ENCODE assay signal across 26 cellular contexts in genomic region chr5:123721721-123722276, GRCh38.
DNase-seq lines count a peak whose midpoint lies in the region; TF ChIP-seq lines count a peak whose summit lies in the region.
"Had no signal": no experiment of that assay in that cellular context is flagged by ENCODE, and none has a peak within 500 bp of the region (broad histone marks: within the 10 kb centered on the region; RNA-seq: fewer than 3 reads in every experiment).

No MANE protein-coding gene starts in this region.

- POLR2A ChIA-PET in PC-9 (lab: Charles Lee; ENCODE audit: unreplicated experiment), result no interaction called here

- H2AFZ ChIP-seq in PC-9 (0 out of 2 replicates have a peak overlapping the region, but pooled peaks have one; percentile 27), neural progenitor cell (replicated peaks) (peak overlapping the region; percentile 38)
- H2AFZ ChIP-seq: hepatocyte had no signal

- no peaks in the 10 kb centered on the region for H3K9me2 ChIP-seq in PC-9 (ENCODE audit: insufficient read depth)

- no peak overlapping the region for H3K4me2 ChIP-seq in PC-9
- H3K4me2 ChIP-seq in neural progenitor cell, result no peak overlapping the region
- H3K4me2 ChIP-seq: hepatocyte had no signal

- H3K4me1 ChIP-seq in PC-9 (replicated peaks; ENCODE audit: insufficient read depth), result no peaks in the 10 kb centered on the region
- no peaks in the 10 kb centered on the region for H3K4me1 ChIP-seq in neural progenitor cell
- H3K4me1 ChIP-seq in right atrium auricular region, result no peaks in the 10 kb centered on the region
- no peaks in the 10 kb centered on the region for H3K4me1 ChIP-seq in testis
- H3K4me1 ChIP-seq: gastroesophageal sphincter, suprapubic skin had no signal

- CTCF ChIA-PET in PC-9 (lab: Charles Lee), result no interaction called here

- H3K79me2 ChIP-seq in PC-9 (ENCODE audit: low read depth) (no peaks in the 10 kb centered on the region), neural progenitor cell (ENCODE audit: low read depth) (no peaks in the 10 kb centered on the region)
- H3K79me2 ChIP-seq: hepatocyte had no signal

- no peak overlapping the region for H3K4me3 ChIP-seq in PC-9
- peak overlapping the region in 1 of 2 donors; percentile 28 for H3K4me3 ChIP-seq in cardiac fibroblast (replicated peaks in 1 of 2; ENCODE audit: low read depth in 2 of 2, low read length in 2 of 2)
- no peak overlapping the region for H3K4me3 ChIP-seq in neural progenitor cell
- H3K4me3 ChIP-seq in right atrium auricular region, result no peak overlapping the region
- H3K4me3 ChIP-seq in testis, result no peak overlapping the region
- H3K4me3 ChIP-seq: coronary artery, gastroesophageal sphincter, GM12878, hepatocyte, suprapubic skin had no signal

- no TSS peak for BruUV-seq in PC-9 (replicated peaks; lab: Mats Ljungman, UMichigan)

- intact Hi-C loops in PC-9 (cut with micrococcal nuclease; ENCODE audit: unreplicated experiment) (no loop called here), testis (cut with DNase I; ENCODE audit: low total_unique reads) (no loop called here)

- H3K27ac ChIP-seq in PC-9 (no peak overlapping the region), neural progenitor cell (no peak overlapping the region), right atrium auricular region (no peak overlapping the region), testis (no peak overlapping the region)
- H3K27ac ChIP-seq: C4-2B, coronary artery, gastroesophageal sphincter, hepatocyte, suprapubic skin had no signal

- H3K4me3 Mint-ChIP-seq in neural progenitor cell, result no peak overlapping the region
- H3K4me3 Mint-ChIP-seq in progenitor cell of endocrine pancreas (ENCODE audit: low read depth), result no peak overlapping the region
- H3K4me3 Mint-ChIP-seq: activated naive CD8-positive, alpha-beta T cell; effector memory CD8-positive, alpha-beta T cell; stimulated activated effector memory CD8-positive, alpha-beta T cell treated with anti-CD3 and anti-CD28 coated beads, Interleukin-12 subunit alpha, Interleukin-12 subunit beta, amount 100 ng/mL, for 72 hours had no signal

- 0 out of 2 replicates have a peak, but pooled peaks cover 3% of the 10 kb centered on the region for H3K9me3 ChIP-seq in PC-9 (ENCODE audit: insufficient read depth, low read depth)
- no peaks in the 10 kb centered on the region for H3K9me3 ChIP-seq in neural progenitor cell (ENCODE audit: low read depth)
- no peaks in the 10 kb centered on the region for H3K9me3 ChIP-seq in right atrium auricular region
- no peaks in the 10 kb centered on the region for H3K9me3 ChIP-seq in testis
- H3K9me3 ChIP-seq: suprapubic skin had no signal

- no peaks in the 10 kb centered on the region for H3K27me3 Mint-ChIP-seq in neural progenitor cell (ENCODE audit: insufficient read depth, low read depth)
- no peaks in the 10 kb centered on the region for H3K27me3 Mint-ChIP-seq in progenitor cell of endocrine pancreas
- H3K27me3 Mint-ChIP-seq: activated naive CD8-positive, alpha-beta T cell; effector memory CD8-positive, alpha-beta T cell had no signal

- H3K36me3 ChIP-seq in PC-9 (ENCODE audit: low read depth) (no peaks in the 10 kb centered on the region), neural progenitor cell (no peaks in the 10 kb centered on the region), right atrium auricular region (no peaks in the 10 kb centered on the region), testis (ENCODE audit: low read depth, missing control alignments) (no peaks in the 10 kb centered on the region)
- H3K36me3 ChIP-seq: gastroesophageal sphincter, suprapubic skin had no signal

- H3K27ac Mint-ChIP-seq in neural progenitor cell, result no peak overlapping the region
- H3K27ac Mint-ChIP-seq in progenitor cell of endocrine pancreas, result no peak overlapping the region
- H3K27ac Mint-ChIP-seq: activated naive CD8-positive, alpha-beta T cell; effector memory CD8-positive, alpha-beta T cell; stimulated activated effector memory CD8-positive, alpha-beta T cell treated with anti-CD3 and anti-CD28 coated beads, Interleukin-12 subunit alpha, Interleukin-12 subunit beta, amount 100 ng/mL, for 72 hours had no signal

- H3K27me3 ChIP-seq in PC-9 (ENCODE audit: insufficient read depth, low read depth) (no peaks in the 10 kb centered on the region), neural progenitor cell (no peaks in the 10 kb centered on the region), right atrium auricular region (no peaks in the 10 kb centered on the region), testis (no peaks in the 10 kb centered on the region)
- H3K27me3 ChIP-seq: gastroesophageal sphincter, hepatocyte, suprapubic skin had no signal

- H3K4me1 Mint-ChIP-seq in neural progenitor cell (peaks cover 11% of the 10 kb centered on the region), progenitor cell of endocrine pancreas (ENCODE audit: low read depth) (no peaks in the 10 kb centered on the region)
- H3K4me1 Mint-ChIP-seq: stimulated activated effector memory CD8-positive, alpha-beta T cell treated with anti-CD3 and anti-CD28 coated beads, Interleukin-12 subunit alpha, Interleukin-12 subunit beta, amount 100 ng/mL, for 72 hours had no signal

- H3K9ac ChIP-seq in neural progenitor cell, result no peak overlapping the region

- TF ChIP-seq POLR2A in testis (IDR thresholded peaks at IDR 0.05), result no peak

- WGBS in testis, 2 donors, result 82 to 83% methylated on average over 4 of the region's 4 CpGs

- DNase-seq in CMK (ENCODE audit: low read depth) (peak; percentile 5), PC-9 (no peak), cardiac fibroblast (ENCODE audit: low read depth in 2 of 2) (peak; percentile 9 to 50), neural progenitor cell (ENCODE audit: low spot score) (no peak), NCI-H748 treated with DMSO at 0.1 percent for 48 hours (lab: John Stamatoyannopoulos, UW) (no peak), progenitor cell of endocrine pancreas (ENCODE audit: low spot score, unreplicated experiment) (no peak), right atrium auricular region (ENCODE audit: low spot score) (no peak), testis (no peak)
- DNase-seq: activated CD4-positive, alpha-beta T cell treated with anti-CD3 and anti-CD28 coated beads for 1 hour; activated effector memory CD4-positive, alpha-beta T cell treated with Interleukin-2 at 50 U/mL for 16 hours; activated T-cell treated with anti-CD3 and anti-CD28 coated beads for 4 hours; aorta; effector memory CD8-positive, alpha-beta T cell; NCI-H146; SIG-M5; stimulated activated CD4-positive, alpha-beta T cell treated with anti-CD3 and anti-CD28 coated beads, Interleukin-4, amount 100 ng/mL, for 24 hours; SW 1271; T-helper 9 cell had no signal

- H3K9me3 Mint-ChIP-seq in neural progenitor cell, result peaks cover 21% of the 10 kb centered on the region
- peaks cover 9% of the 10 kb centered on the region for H3K9me3 Mint-ChIP-seq in progenitor cell of endocrine pancreas (ENCODE audit: low read depth)

- H3F3A ChIP-seq in PC-9 (ENCODE audit: insufficient read depth, low read depth), result no peaks in the 10 kb centered on the region
- H3F3A ChIP-seq in neural progenitor cell (ENCODE audit: low read depth), result no peaks in the 10 kb centered on the region

- TF ChIP-seq CTCF in PC-9 (conservative IDR thresholded peaks at IDR 0.05) (no peak), cardiac fibroblast (IDR thresholded peaks at IDR 0.05; ENCODE audit: low read depth, low read length) (no peak), neural progenitor cell (IDR thresholded peaks at IDR 0.05) (no peak), progenitor cell of endocrine pancreas (IDR thresholded peaks at IDR 0.05; ENCODE audit: unreplicated experiment) (no peak), right atrium auricular region (IDR thresholded peaks at IDR 0.05) (no peak), testis (IDR thresholded peaks at IDR 0.05) (no peak)

- no peaks in the 10 kb centered on the region for H3K36me3 Mint-ChIP-seq in neural progenitor cell
- H3K36me3 Mint-ChIP-seq in progenitor cell of endocrine pancreas (ENCODE audit: insufficient read depth), result peaks cover 2% of the 10 kb centered on the region
- H3K36me3 Mint-ChIP-seq: activated naive CD8-positive, alpha-beta T cell; stimulated activated effector memory CD8-positive, alpha-beta T cell treated with anti-CD3 and anti-CD28 coated beads, Interleukin-12 subunit alpha, Interleukin-12 subunit beta, amount 100 ng/mL, for 72 hours had no signal

- no peaks in the 10 kb centered on the region for H4K20me1 ChIP-seq in PC-9 (ENCODE audit: insufficient read depth)
- H4K20me1 ChIP-seq in neural progenitor cell (ENCODE audit: low read depth), result no peaks in the 10 kb centered on the region

Comparison
In these comparisons a context has a peak if more than half of its experiments do, and no peak if none do; other contexts are left out.
1. DNase-seq: peak in CMK (single experiment) and cardiac fibroblast (2 of 2); none in PC-9 (0 of 2), neural progenitor cell (single experiment), NCI-H748 treated with DMSO at 0.1 percent for 48 hours (single experiment), progenitor cell of endocrine pancreas (single experiment), right atrium auricular region (single experiment) and testis (single experiment).